Comparison of ENCODE assay signal across 8 cellular contexts in the genomic region with DNA sequence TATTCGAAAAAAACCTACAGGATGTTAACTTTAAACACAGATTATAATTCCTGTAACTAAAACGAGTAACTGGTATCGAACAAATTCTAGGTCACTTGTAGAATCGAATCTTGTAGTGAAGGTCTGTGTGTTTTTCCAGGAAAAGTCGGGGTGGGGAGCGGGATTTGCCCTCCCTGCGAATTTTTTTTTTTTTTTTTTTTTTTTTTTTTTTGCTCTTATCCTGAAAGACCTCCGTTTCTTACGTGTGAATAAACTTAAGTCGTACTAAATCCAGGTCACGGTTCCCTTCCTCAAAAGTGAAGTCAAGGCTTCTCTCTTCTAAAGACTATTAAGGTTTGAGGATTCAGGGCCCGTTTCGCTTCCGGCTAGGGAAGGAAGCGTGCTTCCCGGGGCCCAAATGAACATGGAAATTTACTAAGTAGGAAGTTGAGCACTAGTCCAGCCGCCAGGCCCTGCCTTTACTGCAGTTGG. TPM values are rescaled to one million over a fixed set of nuclear protein-coding genes. Genes with fewer than 3 reads are reported as not detected.
A peak's percentile ranks its signal among the peaks of the same experiment; 100 is the strongest.
DNase-seq lines count a peak whose midpoint lies in the region; ATAC-seq and TF ChIP-seq lines count a peak whose summit lies in the region.

No MANE protein-coding gene starts in this region.

- H3K4ac ChIP-seq in mesendoderm (ENCODE audit: low read depth, low read length) = no peak overlapping the region

- H2BK120ac ChIP-seq in mesendoderm (ENCODE audit: low read depth, low read length) = no peak overlapping the region

- peaks cover 0 to 2% (median 0%) of the 10 kb centered on the region in 5 experiments for H3K9me3 Mint-ChIP-seq in brain

- no peak overlapping the region for H3K23ac ChIP-seq in mesendoderm (ENCODE audit: low read length)

- H3K4me2 ChIP-seq in mesendoderm (ENCODE audit: low read length) = peak overlapping the region; percentile 21

- H4K5ac ChIP-seq in mesendoderm (ENCODE audit: low read length) = peak overlapping the region; percentile 12

- H2AK5ac ChIP-seq in mesendoderm (ENCODE audit: low read length) = no peak overlapping the region

- peak overlapping the region; percentile 98 for H3K56ac ChIP-seq in mesendoderm (ENCODE audit: low read length)

- H3K18ac ChIP-seq in mesendoderm (ENCODE audit: low read length) = peak overlapping the region; percentile 82

- H3K79me2 ChIP-seq in mesendoderm (ENCODE audit: control insufficient read depth, insufficient read depth, low read length) = peaks cover 1% of the 10 kb centered on the region

- H3K36me3 ChIP-seq in mesendoderm (ENCODE audit: control insufficient read depth, insufficient read depth, low read length) = no peaks in the 10 kb centered on the region
- no peaks in the 10 kb centered on the region for H3K36me3 ChIP-seq in vagina

- DNase-seq in GM12864 (ENCODE audit: low read depth) (no peak), MV-4-11 (lab: John Stamatoyannopoulos, UW) (peak; percentile 82), mesendoderm (peak; percentile 97), vagina (ENCODE audit: extremely low spot score in 2 of 2) (peak in 1 of 2 donors; percentile 92), NCI-H2107 treated with DMSO at 0.1 percent for 48 hours (lab: John Stamatoyannopoulos, UW; ENCODE audit: unreplicated experiment) (no peak)

- H4K8ac ChIP-seq in mesendoderm (ENCODE audit: low read depth, low read length) = no peak overlapping the region

- H3K27me3 ChIP-seq in mesendoderm (ENCODE audit: insufficient read depth, low read length, poor library complexity) (no peaks in the 10 kb centered on the region), vagina (no peaks in the 10 kb centered on the region)

- no peaks in the 10 kb centered on the region for H3K9me3 ChIP-seq in vagina

- TF ChIP-seq CTCF in GM12864 (IDR thresholded peaks at IDR 0.05; ENCODE audit: low read depth, low read length, missing control alignments) = no peak
- TF ChIP-seq CTCF in brain (conservative IDR thresholded peaks at IDR 0.05) = no peak
- TF ChIP-seq CTCF in vagina (IDR thresholded peaks at IDR 0.05) = no peak

- H3K4me3 ChIP-seq in GM12864 (ENCODE audit: low read depth, low read length) (peak overlapping the region; percentile 73), mesendoderm (ENCODE audit: low read length) (peak overlapping the region; percentile 62), vagina (peak overlapping the region; percentile 81 to 99)

- peaks cover 64% of the 10 kb centered on the region for H3K4me1 Mint-ChIP-seq in brain

- no peaks in the 10 kb centered on the region for H3K27me3 Mint-ChIP-seq in brain

- no peak overlapping the region for H2BK15ac ChIP-seq in mesendoderm (replicated peaks; ENCODE audit: low read depth)

- H3K4me1 ChIP-seq in mesendoderm (ENCODE audit: control insufficient read depth, low read depth, low read length) = peaks cover 5% of the 10 kb centered on the region
- H3K4me1 ChIP-seq in vagina = peaks cover 36% of the 10 kb centered on the region

- H3K9ac ChIP-seq in mesendoderm (ENCODE audit: low read length) = peak overlapping the region; percentile 91

- no CpG with 5 or more reads among the region's 17 CpGs for WGBS in mesendoderm (ENCODE audit: extremely low coverage, insufficient coverage, low lambda C conversion rate)

- peak overlapping the region; percentile 92 for H2BK5ac ChIP-seq in mesendoderm (ENCODE audit: low read length)

- TF ChIP-seq POLR2A in vagina (IDR thresholded peaks at IDR 0.05) = no peak

- peak overlapping the region; percentile 96 to 97 (median 97) for H3K4me3 Mint-ChIP-seq in brain

- ATAC-seq in HG02973 (IDR thresholded peaks at IDR 0.05; ENCODE audit: unreplicated experiment) = no peak
- no peak for ATAC-seq in HG03432 (IDR thresholded peaks at IDR 0.05; ENCODE audit: unreplicated experiment)

- peak overlapping the region; percentile 83 to 99 (median 95) for H3K27ac Mint-ChIP-seq in brain

- H3K79me1 ChIP-seq in mesendoderm (ENCODE audit: low read length) = no peaks in the 10 kb centered on the region

- intact Hi-C loops in vagina (cut with DNase I) = no loop called here

- no peaks in the 10 kb centered on the region for H3K36me3 Mint-ChIP-seq in brain

- H3K27ac ChIP-seq in mesendoderm (ENCODE audit: low read depth, low read length) (peak overlapping the region; percentile 100), vagina (peak overlapping the region; percentile 95)

RNA-seq across cellular contexts. Expression of gene TBC1D5, which starts 0.8 kb away (rescaled TPM):
- 21.3 TPM for polyA plus RNA-seq in brain (ENCODE audit: insufficient read depth, low read depth, low replicate concordance)
- 13.6 TPM for polyA plus RNA-seq in mesendoderm (2013, experiment 1 of 2)
- polyA plus RNA-seq in mesendoderm (2013, experiment 2 of 2) = 14.7 TPM
- total RNA-seq in vagina = 48.1 TPM

Comparison
In these comparisons a context has a peak if more than half of its experiments do, and no peak if none do; other contexts are left out.
1. DNase-seq: peak in MV-4-11 (single experiment) and mesendoderm (single experiment); none in GM12864 (single experiment) and NCI-H2107 treated with DMSO at 0.1 percent for 48 hours (single experiment).
2. Peak in every context shown above with its lines, with median percentiles within 50 percentile points of each other: H3K4me3 ChIP-seq.